In the genomic region with DNA sequence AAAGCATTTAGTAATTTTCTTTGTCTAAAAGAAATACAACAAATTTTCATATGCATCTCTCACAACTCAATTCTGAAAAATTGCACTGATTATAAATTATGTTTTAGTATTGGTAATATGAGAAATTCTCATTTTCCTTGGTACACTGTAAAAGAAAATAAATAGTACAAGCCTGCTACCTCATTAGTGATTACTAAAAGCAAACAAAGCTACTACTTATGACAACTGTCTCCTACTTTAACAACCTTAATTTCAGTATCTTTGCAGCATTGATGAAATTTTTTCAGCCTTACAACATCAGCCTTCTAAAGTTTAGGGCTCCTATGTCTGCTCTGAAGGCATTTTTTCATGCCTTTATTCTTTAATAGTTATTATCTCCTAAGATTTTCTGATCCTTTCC, we compare ENCODE assay signal across 21 cellular contexts.
"Had no signal": no experiment of that assay in that cellular context is flagged by ENCODE, and none has a peak within 500 bp of the region (broad histone marks: within the 10 kb centered on the region; RNA-seq: fewer than 3 reads in every experiment).

No MANE protein-coding gene starts in this region.

- H3K36me3 ChIP-seq: gastrocnemius medialis, thoracic aorta, transverse colon had no signal

- H3K4me3 ChIP-seq: esophagus muscularis mucosa, gastrocnemius medialis, heart right ventricle, psoas muscle, spleen, thoracic aorta, transverse colon had no signal

- H3K27me3 Mint-ChIP-seq: dendritic cell treated with granulocyte-macrophage colony-stimulating factor and Interleukin-4, amounts not matched to agents 40 ng/mL and 50 ng/mL, for 4 days; effector memory CD8-positive, alpha-beta T cell; naive thymus-derived CD4-positive, alpha-beta T cell; stimulated activated naive B cell treated with anti-CD40 and anti-IgM and Interleukin-4, amounts not matched to agents 10 μg/mL and 1 μg/mL and 100 μg/mL, for 72 hours; stimulated activated naive CD8-positive, alpha-beta T cell treated with anti-CD3 and anti-CD28 coated beads, Interleukin-15, amount 100 ng/mL, for 72 hours had no signal

- H3K9me3 ChIP-seq: esophagus muscularis mucosa, gastrocnemius medialis, heart right ventricle, neutrophil, psoas muscle, spleen, thoracic aorta, transverse colon had no signal

- DNase-seq: effector memory CD8-positive, alpha-beta T cell; gastrocnemius medialis; heart right ventricle; hypothalamus; kidney glomerular epithelial cell; naive thymus-derived CD4-positive, alpha-beta T cell; psoas muscle; retina; spleen; stimulated activated CD4-positive, alpha-beta T cell treated with anti-CD3 and anti-CD28 coated beads, Interleukin-15, amount 100 ng/mL, for 24 hours; stimulated activated CD4-positive, alpha-beta T cell treated with anti-CD3 and anti-CD28 coated beads, Interleukin-1b, Interleukin-23, amount 100 ng/mL, for 48 hours; stimulated activated CD4-positive, alpha-beta T cell treated with anti-CD3 and anti-CD28 coated beads, Interleukin-4, amount 100 ng/mL, for 24 hours; stimulated activated naive B cell treated with anti-CD40 and anti-IgM and Interleukin-4, amounts not matched to agents 10 μg/mL and 1 μg/mL and 100 μg/mL, for 72 hours; stimulated activated naive CD8-positive, alpha-beta T cell treated with anti-CD3 and anti-CD28 coated beads, Interleukin-15, amount 100 ng/mL, for 72 hours; transverse colon had no signal

- H3K27ac Mint-ChIP-seq: dendritic cell treated with granulocyte-macrophage colony-stimulating factor and Interleukin-4, amounts not matched to agents 40 ng/mL and 50 ng/mL, for 4 days; effector memory CD8-positive, alpha-beta T cell; naive thymus-derived CD4-positive, alpha-beta T cell; stimulated activated naive B cell treated with anti-CD40 and anti-IgM and Interleukin-4, amounts not matched to agents 10 μg/mL and 1 μg/mL and 100 μg/mL, for 72 hours; stimulated activated naive CD8-positive, alpha-beta T cell treated with anti-CD3 and anti-CD28 coated beads, Interleukin-15, amount 100 ng/mL, for 72 hours had no signal

- H3K27ac ChIP-seq: epithelial cell of prostate, gastrocnemius medialis, heart right ventricle, neutrophil, psoas muscle, spleen had no signal

- ATAC-seq: effector memory CD8-positive, alpha-beta T cell; gastrocnemius medialis; heart right ventricle; naive thymus-derived CD4-positive, alpha-beta T cell; psoas muscle; sciatic nerve; stimulated activated naive B cell treated with anti-CD40 and anti-IgM and Interleukin-4, amounts not matched to agents 10 μg/mL and 1 μg/mL and 100 μg/mL, for 72 hours; stimulated activated naive CD8-positive, alpha-beta T cell treated with anti-CD3 and anti-CD28 coated beads, Interleukin-15, amount 100 ng/mL, for 72 hours had no signal

- H3K9me3 Mint-ChIP-seq: dendritic cell treated with granulocyte-macrophage colony-stimulating factor and Interleukin-4, amounts not matched to agents 40 ng/mL and 50 ng/mL, for 4 days; effector memory CD8-positive, alpha-beta T cell; naive thymus-derived CD4-positive, alpha-beta T cell; stimulated activated naive B cell treated with anti-CD40 and anti-IgM and Interleukin-4, amounts not matched to agents 10 μg/mL and 1 μg/mL and 100 μg/mL, for 72 hours; stimulated activated naive CD8-positive, alpha-beta T cell treated with anti-CD3 and anti-CD28 coated beads, Interleukin-15, amount 100 ng/mL, for 72 hours had no signal

- H3K4me3 Mint-ChIP-seq: dendritic cell treated with granulocyte-macrophage colony-stimulating factor and Interleukin-4, amounts not matched to agents 40 ng/mL and 50 ng/mL, for 4 days; effector memory CD8-positive, alpha-beta T cell; naive thymus-derived CD4-positive, alpha-beta T cell; stimulated activated naive B cell treated with anti-CD40 and anti-IgM and Interleukin-4, amounts not matched to agents 10 μg/mL and 1 μg/mL and 100 μg/mL, for 72 hours; stimulated activated naive CD8-positive, alpha-beta T cell treated with anti-CD3 and anti-CD28 coated beads, Interleukin-15, amount 100 ng/mL, for 72 hours had no signal
